In the genomic region with DNA sequence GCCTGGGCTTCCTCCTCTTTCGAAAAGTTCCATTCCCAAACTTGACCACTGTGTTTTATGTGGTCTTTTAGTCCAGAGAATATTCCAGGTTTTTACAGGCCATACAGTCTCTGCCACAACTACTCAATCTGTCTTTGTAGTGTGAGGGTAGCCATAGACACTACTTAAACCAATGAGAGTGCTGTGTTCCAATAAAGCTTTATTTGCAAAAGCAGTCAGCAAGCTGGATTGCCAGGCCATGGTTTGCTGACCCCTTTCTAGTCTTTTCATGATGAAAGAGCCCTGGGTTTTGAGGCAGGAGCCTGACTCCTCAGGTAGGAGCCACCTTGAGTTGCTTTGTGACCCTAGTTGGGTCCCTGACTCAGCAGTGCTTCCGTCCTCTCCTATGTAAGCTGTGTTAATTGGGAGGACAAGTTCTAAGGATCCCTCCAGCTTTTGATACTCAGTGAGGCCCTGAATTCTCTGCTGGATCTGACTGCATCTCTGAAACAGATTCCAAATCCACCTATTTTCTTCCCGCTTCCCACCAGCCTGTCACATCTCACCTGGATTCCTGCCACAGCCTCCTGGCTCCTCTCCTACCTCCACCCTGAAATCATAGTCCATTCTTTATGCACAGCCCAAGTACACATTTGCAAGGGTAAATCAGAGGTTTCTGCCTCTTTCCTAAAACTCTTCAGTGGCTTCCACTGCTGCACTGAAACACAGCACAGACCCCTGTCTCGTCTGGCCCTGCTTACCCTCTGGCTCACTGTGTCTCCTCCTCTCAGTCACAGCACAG, we compare ENCODE assay signal across 1 cellular context.
TF ChIP-seq lines count a peak whose summit lies in the region.

No MANE protein-coding gene starts in this region.

TF ChIP-seq in IMR-90, 13 proteins besides CTCF, POLR2A, EP300 and RAD21:
- no peak for TF ChIP-seq BHLHE40 (IDR thresholded peaks at IDR 0.05; ENCODE audit: low read depth, low read length)
- TF ChIP-seq MAFK (IDR thresholded peaks at IDR 0.05; ENCODE audit: low read depth, low read length) = no peak
- TF ChIP-seq RCOR1 (IDR thresholded peaks at IDR 0.05; ENCODE audit: insufficient replicate concordance, low read length) = no peak
- TF ChIP-seq FOS (IDR thresholded peaks at IDR 0.05; ENCODE audit: low read depth, low read length) = no peak
- no peak for TF ChIP-seq RFX5 (IDR thresholded peaks at IDR 0.05; ENCODE audit: low read depth, low read length)
- TF ChIP-seq SMC3 (IDR thresholded peaks at IDR 0.05; ENCODE audit: low read depth, low read length) = no peak
- TF ChIP-seq NFE2L2 (IDR thresholded peaks at IDR 0.05; ENCODE audit: low read depth, low read length) = no peak
- TF ChIP-seq, protein P1, sequence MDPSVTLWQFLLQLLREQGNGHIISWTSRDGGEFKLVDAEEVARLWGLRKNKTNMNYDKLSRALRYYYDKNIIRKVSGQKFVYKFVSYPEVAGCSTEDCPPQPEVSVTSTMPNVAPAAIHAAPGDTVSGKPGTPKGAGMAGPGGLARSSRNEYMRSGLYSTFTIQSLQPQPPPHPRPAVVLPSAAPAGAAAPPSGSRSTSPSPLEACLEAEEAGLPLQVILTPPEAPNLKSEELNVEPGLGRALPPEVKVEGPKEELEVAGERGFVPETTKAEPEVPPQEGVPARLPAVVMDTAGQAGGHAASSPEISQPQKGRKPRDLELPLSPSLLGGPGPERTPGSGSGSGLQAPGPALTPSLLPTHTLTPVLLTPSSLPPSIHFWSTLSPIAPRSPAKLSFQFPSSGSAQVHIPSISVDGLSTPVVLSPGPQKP (IDR thresholded peaks at IDR 0.05; ENCODE audit: borderline replicate concordance, low read depth, low read length) = no peak
- TF ChIP-seq, protein P2, sequence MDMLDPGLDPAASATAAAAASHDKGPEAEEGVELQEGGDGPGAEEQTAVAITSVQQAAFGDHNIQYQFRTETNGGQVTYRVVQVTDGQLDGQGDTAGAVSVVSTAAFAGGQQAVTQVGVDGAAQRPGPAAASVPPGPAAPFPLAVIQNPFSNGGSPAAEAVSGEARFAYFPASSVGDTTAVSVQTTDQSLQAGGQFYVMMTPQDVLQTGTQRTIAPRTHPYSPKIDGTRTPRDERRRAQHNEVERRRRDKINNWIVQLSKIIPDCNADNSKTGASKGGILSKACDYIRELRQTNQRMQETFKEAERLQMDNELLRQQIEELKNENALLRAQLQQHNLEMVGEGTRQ (IDR thresholded peaks at IDR 0.05; ENCODE audit: low read depth, low read length) = no peak
- no peak for TF ChIP-seq CEBPB (IDR thresholded peaks at IDR 0.05; ENCODE audit: low read depth, low read length)
- TF ChIP-seq CHD1 (IDR thresholded peaks at IDR 0.05; ENCODE audit: low read depth, low read length) = no peak
- TF ChIP-seq MAZ (IDR thresholded peaks at IDR 0.05; ENCODE audit: borderline replicate concordance, low read depth, low read length) = no peak
- TF ChIP-seq MXI1 (IDR thresholded peaks at IDR 0.05; ENCODE audit: borderline replicate concordance, low read depth, low read length) = no peak
